ENCODE assay signal across 19 cellular contexts in genomic region chrX:123358457-123358856, GRCh38.
"Had no signal": no experiment of that assay in that cellular context is flagged by ENCODE, and none has a peak within 500 bp of the region (broad histone marks: within the 10 kb centered on the region; RNA-seq: fewer than 3 reads in every experiment).

No MANE protein-coding gene starts in this region.

- H3K27me3 ChIP-seq: hepatocyte, suprapubic skin, thyroid gland had no signal

- H3K4me3 ChIP-seq: hepatocyte, left ventricle myocardium inferior, lower lobe of right lung, smooth muscle cell, suprapubic skin, thyroid gland had no signal

- H3K36me3 ChIP-seq: left ventricle myocardium inferior, lower lobe of right lung, suprapubic skin, thyroid gland had no signal

- ATAC-seq: left cardiac atrium; lower lobe of right lung; natural killer cell; right cardiac atrium; stimulated activated effector memory CD8-positive, alpha-beta T cell treated with anti-CD3 and anti-CD28 coated beads, Interleukin-12 subunit alpha, Interleukin-12 subunit beta, amount 100 ng/mL, for 72 hours; stimulated activated naive CD8-positive, alpha-beta T cell treated with anti-CD3 and anti-CD28 coated beads, Interleukin-15, Interleukin-2, amounts not matched to agents 100 U/mL and 50 U/mL, for 24 hours had no signal

- H3K27ac ChIP-seq: hepatocyte, left ventricle myocardium inferior, lower lobe of right lung, suprapubic skin, thyroid gland had no signal

- DNase-seq: effector CD4-positive, alpha-beta T cell; foreskin melanocyte; head of caudate nucleus; kidney; left cardiac atrium; left ventricle myocardium inferior; lower lobe of right lung; natural killer cell; posterior cingulate gyrus; right cardiac atrium; stimulated activated CD4-positive, alpha-beta T cell treated with anti-CD3 and anti-CD28 coated beads, Interleukin-2, amount 100 ng/mL, for 48 hours; stimulated activated CD8-positive, alpha-beta memory T cell treated with anti-CD3 and anti-CD28 coated beads, Interleukin-4, amount 100 ng/mL, for 48 hours; stimulated activated naive CD8-positive, alpha-beta T cell treated with anti-CD3 and anti-CD28 coated beads, Interleukin-15, Interleukin-2, amounts not matched to agents 100 U/mL and 50 U/mL, for 24 hours; thyroid gland had no signal

- FAIRE-seq: urothelium cell line had no signal

- H3K4me2 ChIP-seq: hepatocyte, smooth muscle cell had no signal

- H3K9me3 ChIP-seq: left ventricle myocardium inferior, lower lobe of right lung, suprapubic skin, thyroid gland had no signal

- H3K4me1 ChIP-seq: left ventricle myocardium inferior, lower lobe of right lung, suprapubic skin, thyroid gland had no signal

- H3K79me2 ChIP-seq: hepatocyte had no signal

- H2AFZ ChIP-seq: hepatocyte had no signal
